ENCODE assay signal across 1 cellular context in the genomic region with DNA sequence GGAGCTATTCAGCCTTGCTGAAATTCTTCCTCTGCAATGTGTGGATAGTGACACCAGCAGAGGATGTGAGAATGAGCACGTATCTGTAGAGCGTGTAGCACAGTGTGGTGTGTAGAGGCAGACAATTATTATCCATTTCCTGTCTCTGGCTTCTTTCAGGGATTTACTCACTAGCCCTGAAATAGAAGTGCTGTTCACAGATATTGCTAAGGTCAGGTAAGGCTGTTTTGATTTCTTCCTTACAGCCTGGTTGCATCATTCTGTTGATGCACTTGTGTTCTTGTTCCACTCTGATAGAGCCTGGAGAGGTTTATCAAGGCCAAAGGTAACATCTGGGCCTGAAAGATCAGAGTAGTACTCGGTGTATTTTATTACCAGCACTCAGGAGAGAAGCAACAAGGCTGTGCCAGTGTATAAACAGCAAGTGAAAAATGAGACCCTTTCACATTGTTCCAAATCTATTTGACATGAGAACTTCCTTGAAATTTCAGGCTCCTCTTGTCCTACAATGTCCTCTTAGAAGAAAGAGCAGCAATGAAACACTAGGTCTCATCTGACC.
TF ChIP-seq lines count a peak whose summit lies in the region.

No MANE protein-coding gene starts in this region.

TF ChIP-seq in K562, 482 proteins besides CTCF, POLR2A, EP300 and RAD21 (continued from another document):
- TF ChIP-seq ETV5 (CRISPR knock-in tag; IDR thresholded peaks at IDR 0.05; ENCODE audit: low read depth) (peak; percentile 85; the same call in 1 of the 2 replicates), MIER1 (IDR thresholded peaks at IDR 0.05; ENCODE audit: low read depth) (no peak), E2F3 (CRISPR knock-in tag; IDR thresholded peaks at IDR 0.05) (no peak), DMBX1 (CRISPR knock-in tag; IDR thresholded peaks at IDR 0.05; ENCODE audit: borderline replicate concordance) (peak; percentile 94), ZNF347 (CRISPR knock-in tag; IDR thresholded peaks at IDR 0.05; ENCODE audit: low read depth) (no peak), MXI1 (IDR thresholded peaks at IDR 0.05; ENCODE audit: low read depth, low read length) (no peak), HLTF (IDR thresholded peaks at IDR 0.05) (peak; percentile 55; the same call in 1 of the 2 replicates), HOXB6 (CRISPR knock-in tag; IDR thresholded peaks at IDR 0.05; ENCODE audit: borderline replicate concordance) (no peak), SMARCE1 (IDR thresholded peaks at IDR 0.05) (peak; percentile 84), MAFG (tag; conservative IDR thresholded peaks at IDR 0.05) (no peak), ZNF586 (CRISPR knock-in tag; conservative IDR thresholded peaks at IDR 0.05) (peak; percentile 85), ETV6 (IDR thresholded peaks at IDR 0.05; ENCODE audit: borderline replicate concordance in 1 of 2, low read depth in 2 of 2, low read length in 1 of 2) (peak in 1 of 2 experiments; percentile 55; a peak in 1 of 4 replicates), ETV6 (CRISPR knock-in tag; IDR thresholded peaks at IDR 0.05; ENCODE audit: borderline replicate concordance) (no peak)
- TF ChIP-seq, protein P1, sequence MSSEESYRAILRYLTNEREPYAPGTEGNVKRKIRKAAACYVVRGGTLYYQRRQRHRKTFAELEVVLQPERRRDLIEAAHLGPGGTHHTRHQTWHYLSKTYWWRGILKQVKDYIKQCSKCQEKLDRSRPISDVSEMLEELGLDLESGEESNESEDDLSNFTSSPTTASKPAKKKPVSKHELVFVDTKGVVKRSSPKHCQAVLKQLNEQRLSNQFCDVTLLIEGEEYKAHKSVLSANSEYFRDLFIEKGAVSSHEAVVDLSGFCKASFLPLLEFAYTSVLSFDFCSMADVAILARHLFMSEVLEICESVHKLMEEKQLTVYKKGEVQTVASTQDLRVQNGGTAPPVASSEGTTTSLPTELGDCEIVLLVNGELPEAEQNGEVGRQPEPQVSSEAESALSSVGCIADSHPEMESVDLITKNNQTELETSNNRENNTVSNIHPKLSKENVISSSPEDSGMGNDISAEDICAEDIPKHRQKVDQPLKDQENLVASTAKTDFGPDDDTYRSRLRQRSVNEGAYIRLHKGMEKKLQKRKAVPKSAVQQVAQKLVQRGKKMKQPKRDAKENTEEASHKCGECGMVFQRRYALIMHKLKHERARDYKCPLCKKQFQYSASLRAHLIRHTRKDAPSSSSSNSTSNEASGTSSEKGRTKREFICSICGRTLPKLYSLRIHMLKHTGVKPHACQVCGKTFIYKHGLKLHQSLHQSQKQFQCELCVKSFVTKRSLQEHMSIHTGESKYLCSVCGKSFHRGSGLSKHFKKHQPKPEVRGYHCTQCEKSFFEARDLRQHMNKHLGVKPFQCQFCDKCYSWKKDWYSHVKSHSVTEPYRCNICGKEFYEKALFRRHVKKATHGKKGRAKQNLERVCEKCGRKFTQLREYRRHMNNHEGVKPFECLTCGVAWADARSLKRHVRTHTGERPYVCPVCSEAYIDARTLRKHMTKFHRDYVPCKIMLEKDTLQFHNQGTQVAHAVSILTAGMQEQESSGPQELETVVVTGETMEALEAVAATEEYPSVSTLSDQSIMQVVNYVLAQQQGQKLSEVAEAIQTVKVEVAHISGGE (CRISPR knock-in tag; IDR thresholded peaks at IDR 0.05) = 0 out of 6 replicates have a peak, but pooled peaks of 1 of the 3 experiments have one; percentile 25
- TF ChIP-seq, protein P2, sequence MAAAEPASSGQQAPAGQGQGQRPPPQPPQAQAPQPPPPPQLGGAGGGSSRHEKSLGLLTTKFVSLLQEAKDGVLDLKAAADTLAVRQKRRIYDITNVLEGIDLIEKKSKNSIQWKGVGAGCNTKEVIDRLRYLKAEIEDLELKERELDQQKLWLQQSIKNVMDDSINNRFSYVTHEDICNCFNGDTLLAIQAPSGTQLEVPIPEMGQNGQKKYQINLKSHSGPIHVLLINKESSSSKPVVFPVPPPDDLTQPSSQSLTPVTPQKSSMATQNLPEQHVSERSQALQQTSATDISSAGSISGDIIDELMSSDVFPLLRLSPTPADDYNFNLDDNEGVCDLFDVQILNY (CRISPR knock-in tag; IDR thresholded peaks at IDR 0.05) = no peak
- TF ChIP-seq, protein P3, sequence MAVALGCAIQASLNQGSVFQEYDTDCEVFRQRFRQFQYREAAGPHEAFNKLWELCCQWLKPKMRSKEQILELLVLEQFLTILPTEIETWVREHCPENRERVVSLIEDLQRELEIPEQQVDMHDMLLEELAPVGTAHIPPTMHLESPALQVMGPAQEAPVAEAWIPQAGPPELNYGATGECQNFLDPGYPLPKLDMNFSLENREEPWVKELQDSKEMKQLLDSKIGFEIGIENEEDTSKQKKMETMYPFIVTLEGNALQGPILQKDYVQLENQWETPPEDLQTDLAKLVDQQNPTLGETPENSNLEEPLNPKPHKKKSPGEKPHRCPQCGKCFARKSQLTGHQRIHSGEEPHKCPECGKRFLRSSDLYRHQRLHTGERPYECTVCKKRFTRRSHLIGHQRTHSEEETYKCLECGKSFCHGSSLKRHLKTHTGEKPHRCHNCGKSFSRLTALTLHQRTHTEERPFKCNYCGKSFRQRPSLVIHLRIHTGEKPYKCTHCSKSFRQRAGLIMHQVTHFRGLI (CRISPR knock-in tag; IDR thresholded peaks at IDR 0.05) = no peak
